ENCODE assay signal across 36 cellular contexts in the genomic region with DNA sequence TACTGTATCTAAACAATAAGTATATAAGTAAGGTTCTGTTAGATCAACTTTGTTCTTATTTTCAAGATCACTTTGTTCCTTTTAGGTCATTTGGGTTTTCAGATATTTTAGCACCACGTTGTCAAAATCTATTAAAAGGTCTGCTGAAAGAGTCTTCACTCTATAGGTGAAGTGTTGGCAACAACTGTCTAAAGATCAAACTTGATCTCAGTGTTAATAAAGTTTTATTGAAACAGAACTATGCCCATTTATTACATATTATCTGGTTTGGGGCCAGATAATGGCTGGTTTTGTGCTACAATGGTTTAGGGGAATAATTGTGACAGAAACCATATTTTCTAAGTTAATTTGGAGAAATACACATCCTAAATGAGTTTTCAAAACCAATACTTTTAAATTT.
"Had no signal": no experiment of that assay in that cellular context is flagged by ENCODE, and none has a peak within 500 bp of the region (broad histone marks: within the 10 kb centered on the region; RNA-seq: fewer than 3 reads in every experiment).

No MANE protein-coding gene starts in this region.

- DNase-seq: Karpas-422, Kasumi-1, MG63, MM.1S, MV-4-11, NCI-H1048, NCI-H1092, NCI-H1092 treated with DMSO at 0.1 percent for 48 hours, NCI-H1105, NCI-H1105 treated with DMSO at 0.1 percent for 48 hours, NCI-H1417, NCI-H1417 treated with DMSO at 0.1 percent for 48 hours, NCI-H1436, NCI-H1436 treated with DMSO at 0.1 percent for 48 hours, NCI-H146, NCI-H1694, NCI-H1694 treated with DMSO at 0.1 percent for 48 hours, NCI-H187, NCI-H187 treated with DMSO at 0.1 percent for 48 hours, NCI-H1930, NCI-H2029, NCI-H2029 treated with DMSO at 0.1 percent for 48 hours, NCI-H2081, NCI-H2081 treated with DMSO at 0.1 percent for 48 hours, NCI-H2107, NCI-H2171, NCI-H2171 treated with DMSO at 0.1 percent for 48 hours, NCI-H2227 treated with DMSO at 0.1 percent for 48 hours, NCI-H226, NCI-H345, NCI-H446, NCI-H446 treated with DMSO at 0.1 percent for 48 hours, NCI-H510A, NCI-H510A treated with DMSO at 0.1 percent for 48 hours, NCI-H524 had no signal

- H3K4me3 ChIP-seq: MG63 had no signal

- H3K36me3 ChIP-seq: MG63 had no signal

- H3K9ac ChIP-seq: KMS-11 had no signal

- H3K27me3 ChIP-seq: MG63 had no signal

- H3K4me2 ChIP-seq: KMS-11 had no signal

- H3K9me3 ChIP-seq: MG63 had no signal

- H3K27ac ChIP-seq: KMS-11 had no signal
